8 cellular contexts compared by ENCODE assay signal in genomic region chr9:35695801-35696420, GRCh38. TPM values are rescaled to one million over a fixed set of nuclear protein-coding genes. Genes with fewer than 3 reads are reported as not detected.
DNase-seq lines count a peak whose midpoint lies in the region; ATAC-seq, FAIRE-seq and TF ChIP-seq lines count a peak whose summit lies in the region.

No MANE protein-coding gene starts in this region.

- in situ Hi-C loops in K562 (cut with MboI), result no loop called here

- H3K36me3 ChIP-seq in K562 (ENCODE audit: control insufficient read depth, insufficient read depth, low read length) (peaks cover 53% of the 10 kb centered on the region), stomach smooth muscle (ENCODE audit: control insufficient read depth in 2 of 2, insufficient read depth in 2 of 2, low read length in 2 of 2) (peaks cover 50 to 52% of the 10 kb centered on the region in 2 donors)

- FAIRE-seq in K562 (lab: Jason Lieb, UNC), result no peak

- CTCF ChIA-PET in K562 (lab: Yijun Ruan, JAX; ENCODE audit: low intra/inter-chr PET ratio), result no interaction called here

- H3K9ac ChIP-seq in K562 (ENCODE audit: insufficient read depth in 1 of 2, low read depth in 2 of 2, low read length in 2 of 2) (no peak overlapping the region), stomach smooth muscle (ENCODE audit: low read length in 2 of 2) (no peak overlapping the region)

- no peak for TF ChIP-seq CTCF in HFFc6 (IDR thresholded peaks at IDR 0.05)
- TF ChIP-seq CTCF in K562 (IDR thresholded peaks at IDR 0.05 in 2 of 3, conservative IDR thresholded peaks at IDR 0.05 in 1 of 3; ENCODE audit: insufficient read depth in 2 of 3, low read depth in 1 of 3, low read length in 3 of 3), result no peak

- H3K4me1 ChIP-seq in K562 (replicated peaks in 1 of 2; ENCODE audit: control insufficient read depth in 2 of 2, insufficient read depth in 2 of 2, low read length in 2 of 2) (peaks cover 4 to 5% of the 10 kb centered on the region in 2 experiments; a peak in 4 of 5 replicates), stomach smooth muscle (ENCODE audit: control insufficient read depth, insufficient read depth, low read length) (peaks cover 26% of the 10 kb centered on the region)

- TF ChIP-seq RAD21 in K562 (CRISPR knock-in tag; conservative IDR thresholded peaks at IDR 0.05 in 1 of 2, IDR thresholded peaks at IDR 0.05 in 1 of 2), result no peak

- H3K27ac ChIP-seq in K562 (ENCODE audit: extremely low read depth, low read depth, low read length), result no peak overlapping the region
- peak overlapping the region; percentile 84 for H3K27ac ChIP-seq in stomach smooth muscle (ENCODE audit: low read length)

- H3K27ac Mint-ChIP-seq in HFFc6, result peak overlapping the region; percentile 78
- no peak overlapping the region for H3K27ac Mint-ChIP-seq in activated CD4-positive, alpha-beta T cell treated with anti-CD3 and anti-CD28 coated beads, Interleukin-2, amount 10 ng/mL, durations not matched to agents 24 days and 14 days

- H3K36me3 Mint-ChIP-seq in HFFc6 (ENCODE audit: low read depth), result peaks cover 16% of the 10 kb centered on the region
- peaks cover 23% of the 10 kb centered on the region for H3K36me3 Mint-ChIP-seq in activated CD4-positive, alpha-beta T cell treated with anti-CD3 and anti-CD28 coated beads, Interleukin-2, amount 10 ng/mL, durations not matched to agents 24 days and 14 days (ENCODE audit: low read depth)

- BruUV-seq in K562 (replicated peaks; lab: Mats Ljungman, UMichigan), result no TSS peak

- POLR2A ChIA-PET in K562 (lab: Yijun Ruan, JAX), result interaction anchor here (0.6 to 1.9 kb wide), 9 partner anchors 10 to 36 kb away, joined by 3 to 8 read pairs (median 3); partner anchors contain the start of genes CREB3 and TLN1

- no peak overlapping the region for H3K4me3 ChIP-seq in K562
- H3K4me3 ChIP-seq in stomach smooth muscle (ENCODE audit: low read length in 2 of 2), result no peak overlapping the region

- H2AFZ ChIP-seq in K562 (ENCODE audit: low read depth, low read length), result no peak overlapping the region

- TF ChIP-seq EP300 in K562 (IDR thresholded peaks at IDR 0.05; ENCODE audit: low read length), result no peak

- peaks cover 43% of the 10 kb centered on the region for H3K4me1 Mint-ChIP-seq in HFFc6 (ENCODE audit: low read depth)
- H3K4me1 Mint-ChIP-seq in activated CD4-positive, alpha-beta T cell treated with anti-CD3 and anti-CD28 coated beads, Interleukin-2, amount 10 ng/mL, durations not matched to agents 24 days and 14 days, result peaks cover 8% of the 10 kb centered on the region

- intact Hi-C loops in K562 (cut with micrococcal nuclease), result loop anchor here (2.0 to 5.0 kb wide), 2 partner anchors 33 to 39 kb away; partner anchors contain the start of genes CCDC107 and RMRP
- intact Hi-C loops in activated CD4-positive, alpha-beta T cell treated with anti-CD3 and anti-CD28 coated beads, Interleukin-2, amount 10 ng/mL, durations not matched to agents 24 days and 14 days (cut with micrococcal nuclease), result loop anchor here (2.0 kb wide), 1 partner anchor 33 kb away; no protein-coding TSS in a partner anchor

- H3K79me2 ChIP-seq in K562 (ENCODE audit: control insufficient read depth, insufficient read depth, low read length), result no peaks in the 10 kb centered on the region

- H3K9me3 Mint-ChIP-seq in HFFc6, result no peaks in the 10 kb centered on the region
- no peaks in the 10 kb centered on the region for H3K9me3 Mint-ChIP-seq in activated CD4-positive, alpha-beta T cell treated with anti-CD3 and anti-CD28 coated beads, Interleukin-2, amount 10 ng/mL, durations not matched to agents 24 days and 14 days

- peak; percentile 42; the same call in 1 of the 2 replicates for TF ChIP-seq POLR2A in K562 (conservative IDR thresholded peaks at IDR 0.05)

- no peak overlapping the region for H3K4me2 ChIP-seq in K562 (ENCODE audit: insufficient read depth, low read length)

- H3K27me3 Mint-ChIP-seq in HFFc6 (ENCODE audit: insufficient read depth), result peaks cover 10% of the 10 kb centered on the region
- H3K27me3 Mint-ChIP-seq in activated CD4-positive, alpha-beta T cell treated with anti-CD3 and anti-CD28 coated beads, Interleukin-2, amount 10 ng/mL, durations not matched to agents 24 days and 14 days, result no peaks in the 10 kb centered on the region

- no peaks in the 10 kb centered on the region for H3K9me3 ChIP-seq in K562 (replicated peaks; ENCODE audit: control insufficient read depth, insufficient read depth, low read depth, low read length)
- no peaks in the 10 kb centered on the region for H3K9me3 ChIP-seq in stomach smooth muscle (ENCODE audit: control insufficient read depth in 2 of 2, low read length in 2 of 2)

- DNase-seq in HFFc6, result no peak
- DNase-seq in K562 (ENCODE audit: extremely low read depth in 1 of 4, low spot score in 3 of 4), result no peak
- DNase-seq in mucosa of gallbladder (ENCODE audit: low spot score), result peak; percentile 66
- DNase-seq in stimulated activated CD8-positive, alpha-beta memory T cell treated with anti-CD3 and anti-CD28 coated beads, Interleukin-4, amount 100 ng/mL, for 48 hours, result no peak
- DNase-seq in DMS79 treated with DMSO at 0.1 percent for 48 hours (lab: John Stamatoyannopoulos, UW), result no peak
- no peak for DNase-seq in activated CD4-positive, alpha-beta T cell treated with anti-CD3 and anti-CD28 coated beads, Interleukin-2, amount 10 ng/mL, durations not matched to agents 24 days and 14 days

- H3K4me3 Mint-ChIP-seq in HFFc6, result no peak overlapping the region
- H3K4me3 Mint-ChIP-seq in activated CD4-positive, alpha-beta T cell treated with anti-CD3 and anti-CD28 coated beads, Interleukin-2, amount 10 ng/mL, durations not matched to agents 24 days and 14 days, result no peak overlapping the region

- H3K27me3 ChIP-seq in K562 (ENCODE audit: control insufficient read depth in 2 of 2, insufficient read depth in 2 of 2, low read length in 2 of 2) (no peaks in the 10 kb centered on the region), stomach smooth muscle (ENCODE audit: control insufficient read depth in 1 of 2, insufficient read depth in 2 of 2, low read length in 2 of 2) (no peaks in the 10 kb centered on the region)

- no peak for ATAC-seq in K562
- no peak for ATAC-seq in HG03097 (IDR thresholded peaks at IDR 0.05; ENCODE audit: low FRiP score, unreplicated experiment)

- no peaks in the 10 kb centered on the region for H4K20me1 ChIP-seq in K562 (replicated peaks; ENCODE audit: control insufficient read depth, insufficient read depth, low read length)

- no peaks in the 10 kb centered on the region for H3K9me1 ChIP-seq in K562 (ENCODE audit: control insufficient read depth, insufficient read depth, low read length)

- 100% methylated on average over 3 of the region's 3 CpGs for WGBS in K562 (ENCODE audit: insufficient coverage, low coverage, missing lambda C conversion rate)

RNA-seq across cellular contexts. Expression of gene TPM2, which starts 6.2 kb away (rescaled TPM):
- 1,000 to 10,000 TPM; 1,810 to 3,557 (median 2,546) TPM for total RNA-seq in HFFc6 (2021; fragmentation: NEBNext Ultra II Directional; extraction: Animal tissue kit (Norgen Biotek cat#: 25700))
- 40.2 and 54.0 TPM in 2 replicates for total RNA-seq in K562 (2011; cell fraction: chromatin; rRNA removed; ENCODE audit: low replicate concordance)
- total RNA-seq in K562 (2011; cell fraction: nucleolus; rRNA removed), result 25.3 and 29.3 TPM in 2 replicates
- 34.5 and 39.0 TPM in 2 replicates for total RNA-seq in K562 (2011; cell fraction: nucleoplasm; rRNA removed)
- total RNA-seq in K562 (2014; rRNA removed) (4.5 TPM in 2 replicates), K562 (2014; rRNA removed; fragmentation: Illumina TruSeq; extraction: Trizol) (1.7 and 1.8 TPM in 2 replicates), K562 (2015; rRNA removed; fragmentation: Illumina TruSeq; extraction: Trizol) (2.9 and 3.3 TPM in 2 replicates), K562 (2021) (6.9 and 9.1 TPM in 2 replicates), mucosa of gallbladder (1,716 TPM)
- polyA plus RNA-seq in K562 (2011; rRNA removed) (4.6 and 7.9 TPM in 2 replicates), K562 (2014; fragmentation: Illumina TruSeq; extraction: Trizol) (4.9 and 5.2 TPM in 2 replicates), K562 (2014; fragmentation: Nextera tagmentation; extraction: Ambion mirVana) (under 1 TPM; 0.28 to 0.56 TPM), K562 (2014; rRNA removed) (9.8 and 16.1 TPM in 2 replicates)
- polyA plus RNA-seq in K562 (2011; cell fraction: cytosol; rRNA removed), result 1.1 and 2.0 TPM in 2 replicates
- polyA plus RNA-seq in K562 (2011; cell fraction: nucleus; rRNA removed), result 63.3 and 81.9 TPM in 2 replicates
- 7.8 and 11.9 TPM in 2 replicates for polyA plus RNA-seq in K562 (2012)
- 0.91 and 1.3 TPM in 2 replicates for polyA minus RNA-seq in K562 (2011; rRNA and poly(A)+ RNA removed)
- 2.1 and 5.4 TPM in 2 replicates for polyA minus RNA-seq in K562 (2011; cell fraction: cytosol; rRNA and poly(A)+ RNA removed)
- polyA minus RNA-seq in K562 (2011; cell fraction: nucleus; rRNA and poly(A)+ RNA removed), result 5.0 and 5.3 TPM in 2 replicates
- 3.6 and 3.8 TPM in 2 replicates for total RNA-seq in activated CD4-positive, alpha-beta T cell treated with anti-CD3 and anti-CD28 coated beads, Interleukin-2, amount 10 ng/mL, durations not matched to agents 24 days and 14 days

RNA-seq across cellular contexts. Expression of gene CA9, which starts 22.2 kb away (rescaled TPM):
- under 1 TPM in 1 of 6 experiments, not detected in 5; 0.28 TPM for total RNA-seq in HFFc6 (2021; fragmentation: NEBNext Ultra II Directional; extraction: Animal tissue kit (Norgen Biotek cat#: 25700))
- 3.0 and 11.1 TPM in 2 replicates for total RNA-seq in K562 (2011; cell fraction: chromatin; rRNA removed; ENCODE audit: low replicate concordance)
- total RNA-seq in K562 (2011; cell fraction: nucleolus; rRNA removed), result 11.6 and 14.5 TPM in 2 replicates
- 8.3 and 12.4 TPM in 2 replicates for total RNA-seq in K562 (2011; cell fraction: nucleoplasm; rRNA removed)
- 0.36 and 0.45 TPM in 2 replicates for total RNA-seq in K562 (2014; rRNA removed)
- not detected in 2 replicates for total RNA-seq in K562 (2014; rRNA removed; fragmentation: Illumina TruSeq; extraction: Trizol)
- total RNA-seq in K562 (2015; rRNA removed; fragmentation: Illumina TruSeq; extraction: Trizol), result not detected in 2 replicates
- 0.63 and 0.73 TPM in 2 replicates for total RNA-seq in K562 (2021)
- polyA plus RNA-seq in K562 (2011; rRNA removed), result 10.6 and 13.0 TPM in 2 replicates
- 9.3 and 13.2 TPM in 2 replicates for polyA plus RNA-seq in K562 (2011; cell fraction: cytosol; rRNA removed)
- 9.5 and 15.2 TPM in 2 replicates for polyA plus RNA-seq in K562 (2011; cell fraction: nucleus; rRNA removed)
- 2.4 and 2.7 TPM in 2 replicates for polyA plus RNA-seq in K562 (2012)
- polyA plus RNA-seq in K562 (2014; fragmentation: Illumina TruSeq; extraction: Trizol), result 0.15 and 0.24 TPM in 2 replicates
- not detected for polyA plus RNA-seq in K562 (2014; fragmentation: Nextera tagmentation; extraction: Ambion mirVana)
- polyA plus RNA-seq in K562 (2014; rRNA removed), result 0.60 TPM in 1 of 2 replicates, not detected in the other
- 1.4 and 1.5 TPM in 2 replicates for polyA minus RNA-seq in K562 (2011; rRNA and poly(A)+ RNA removed)
- polyA minus RNA-seq in K562 (2011; cell fraction: cytosol; rRNA and poly(A)+ RNA removed), result 3.1 and 4.2 TPM in 2 replicates
- 0.78 and 1.2 TPM in 2 replicates for polyA minus RNA-seq in K562 (2011; cell fraction: nucleus; rRNA and poly(A)+ RNA removed)
- total RNA-seq in mucosa of gallbladder, result 777 TPM
- 0.52 and 0.82 TPM in 2 replicates for total RNA-seq in activated CD4-positive, alpha-beta T cell treated with anti-CD3 and anti-CD28 coated beads, Interleukin-2, amount 10 ng/mL, durations not matched to agents 24 days and 14 days

RNA-seq across cellular contexts. Expression of gene ARHGEF39, which starts 30.9 kb away (rescaled TPM):
- total RNA-seq in HFFc6 (2021; fragmentation: NEBNext Ultra II Directional; extraction: Animal tissue kit (Norgen Biotek cat#: 25700)), result 1 to 10 TPM; 1.7 to 4.4 (median 2.6) TPM
- total RNA-seq in K562 (2011; cell fraction: chromatin; rRNA removed; ENCODE audit: low replicate concordance), result 35.7 and 63.9 TPM in 2 replicates
- 41.4 and 45.8 TPM in 2 replicates for total RNA-seq in K562 (2011; cell fraction: nucleolus; rRNA removed)
- 37.0 and 37.6 TPM in 2 replicates for total RNA-seq in K562 (2011; cell fraction: nucleoplasm; rRNA removed)
- total RNA-seq in K562 (2014; rRNA removed), result 7.6 and 7.7 TPM in 2 replicates
- total RNA-seq in K562 (2014; rRNA removed; fragmentation: Illumina TruSeq; extraction: Trizol), result 10.0 and 12.0 TPM in 2 replicates
- 12.7 and 12.9 TPM in 2 replicates for total RNA-seq in K562 (2015; rRNA removed; fragmentation: Illumina TruSeq; extraction: Trizol)
- 15.1 and 16.1 TPM in 2 replicates for total RNA-seq in K562 (2021)
- 20.7 and 20.8 TPM in 2 replicates for polyA plus RNA-seq in K562 (2011; rRNA removed)
- 16.1 and 21.4 TPM in 2 replicates for polyA plus RNA-seq in K562 (2011; cell fraction: cytosol; rRNA removed)
- polyA plus RNA-seq in K562 (2011; cell fraction: nucleus; rRNA removed), result 50.2 and 64.3 TPM in 2 replicates
- 9.6 and 15.8 TPM in 2 replicates for polyA plus RNA-seq in K562 (2012)
- polyA plus RNA-seq in K562 (2014; fragmentation: Illumina TruSeq; extraction: Trizol), result 19.6 and 21.7 TPM in 2 replicates
- 1 to 10 TPM; 2.8 to 5.5 TPM for polyA plus RNA-seq in K562 (2014; fragmentation: Nextera tagmentation; extraction: Ambion mirVana)
- 17.2 and 21.7 TPM in 2 replicates for polyA plus RNA-seq in K562 (2014; rRNA removed)
- polyA minus RNA-seq in K562 (2011; rRNA and poly(A)+ RNA removed), result 11.9 and 12.1 TPM in 2 replicates
- 10.7 and 12.1 TPM in 2 replicates for polyA minus RNA-seq in K562 (2011; cell fraction: cytosol; rRNA and poly(A)+ RNA removed)
- polyA minus RNA-seq in K562 (2011; cell fraction: nucleus; rRNA and poly(A)+ RNA removed), result 16.8 and 19.7 TPM in 2 replicates
- total RNA-seq in mucosa of gallbladder, result 6.4 TPM
- total RNA-seq in activated CD4-positive, alpha-beta T cell treated with anti-CD3 and anti-CD28 coated beads, Interleukin-2, amount 10 ng/mL, durations not matched to agents 24 days and 14 days, result 9.9 and 10.8 TPM in 2 replicates

RNA-seq across cellular contexts. Expression of gene TLN1, which starts 36.1 kb away (rescaled TPM):
- 100 to 1,000 TPM; 470 to 562 (median 491) TPM for total RNA-seq in HFFc6 (2021; fragmentation: NEBNext Ultra II Directional; extraction: Animal tissue kit (Norgen Biotek cat#: 25700))
- 276 and 411 TPM in 2 replicates for total RNA-seq in K562 (2011; cell fraction: chromatin; rRNA removed; ENCODE audit: low replicate concordance)
- total RNA-seq in K562 (2011; cell fraction: nucleolus; rRNA removed), result 190 and 200 TPM in 2 replicates
- total RNA-seq in K562 (2011; cell fraction: nucleoplasm; rRNA removed), result 167 and 186 TPM in 2 replicates
- 94.3 and 121 TPM in 2 replicates for total RNA-seq in K562 (2014; rRNA removed)
- 40.9 and 44.0 TPM in 2 replicates for total RNA-seq in K562 (2014; rRNA removed; fragmentation: Illumina TruSeq; extraction: Trizol)
- 49.4 and 50.7 TPM in 2 replicates for total RNA-seq in K562 (2015; rRNA removed; fragmentation: Illumina TruSeq; extraction: Trizol)
- 201 and 240 TPM in 2 replicates for total RNA-seq in K562 (2021)
- 54.8 and 98.5 TPM in 2 replicates for polyA plus RNA-seq in K562 (2011; rRNA removed)
- polyA plus RNA-seq in K562 (2011; cell fraction: cytosol; rRNA removed), result 49.0 and 84.8 TPM in 2 replicates
- polyA plus RNA-seq in K562 (2011; cell fraction: nucleus; rRNA removed), result 81.3 and 128 TPM in 2 replicates
- polyA plus RNA-seq in K562 (2012), result 116 and 190 TPM in 2 replicates
- 75.1 and 98.7 TPM in 2 replicates for polyA plus RNA-seq in K562 (2014; fragmentation: Illumina TruSeq; extraction: Trizol)
- 10 to 100 TPM in 1 of 2 experiments, 1 to 10 TPM in 1; 3.6 to 10.2 TPM for polyA plus RNA-seq in K562 (2014; fragmentation: Nextera tagmentation; extraction: Ambion mirVana)
- polyA plus RNA-seq in K562 (2014; rRNA removed), result 49.2 and 72.0 TPM in 2 replicates
- polyA minus RNA-seq in K562 (2011; rRNA and poly(A)+ RNA removed), result 190 and 196 TPM in 2 replicates
- 278 and 355 TPM in 2 replicates for polyA minus RNA-seq in K562 (2011; cell fraction: cytosol; rRNA and poly(A)+ RNA removed)
- 62.3 and 63.3 TPM in 2 replicates for polyA minus RNA-seq in K562 (2011; cell fraction: nucleus; rRNA and poly(A)+ RNA removed)
- 482 TPM for total RNA-seq in mucosa of gallbladder
- 220 and 243 TPM in 2 replicates for total RNA-seq in activated CD4-positive, alpha-beta T cell treated with anti-CD3 and anti-CD28 coated beads, Interleukin-2, amount 10 ng/mL, durations not matched to agents 24 days and 14 days

RNA-seq across cellular contexts. Expression of gene CREB3, which starts 36.6 kb away (rescaled TPM):
- total RNA-seq in HFFc6 (2021; fragmentation: NEBNext Ultra II Directional; extraction: Animal tissue kit (Norgen Biotek cat#: 25700)), result 100 to 1,000 TPM; 106 to 127 (median 114) TPM
- 13.6 and 27.1 TPM in 2 replicates for total RNA-seq in K562 (2011; cell fraction: chromatin; rRNA removed; ENCODE audit: low replicate concordance)
- total RNA-seq in K562 (2011; cell fraction: nucleolus; rRNA removed), result 20.3 and 23.0 TPM in 2 replicates
- total RNA-seq in K562 (2011; cell fraction: nucleoplasm; rRNA removed), result 14.0 and 18.6 TPM in 2 replicates
- total RNA-seq in K562 (2014; rRNA removed) (18.3 and 19.3 TPM in 2 replicates), K562 (2014; rRNA removed; fragmentation: Illumina TruSeq; extraction: Trizol) (10.6 and 10.8 TPM in 2 replicates), K562 (2015; rRNA removed; fragmentation: Illumina TruSeq; extraction: Trizol) (13.1 and 14.9 TPM in 2 replicates), K562 (2021) (16.5 and 17.0 TPM in 2 replicates), mucosa of gallbladder (48.1 TPM)
- polyA plus RNA-seq in K562 (2011; rRNA removed) (8.1 and 9.4 TPM in 2 replicates), K562 (2014; fragmentation: Illumina TruSeq; extraction: Trizol) (17.1 and 18.3 TPM in 2 replicates), K562 (2014; fragmentation: Nextera tagmentation; extraction: Ambion mirVana) (1 to 10 TPM; 5.7 to 9.4 TPM), K562 (2014; rRNA removed) (15.3 TPM in 2 replicates)
- polyA plus RNA-seq in K562 (2011; cell fraction: cytosol; rRNA removed), result 7.9 and 14.4 TPM in 2 replicates
- 16.5 and 20.0 TPM in 2 replicates for polyA plus RNA-seq in K562 (2011; cell fraction: nucleus; rRNA removed)
- polyA plus RNA-seq in K562 (2012), result 14.9 and 23.7 TPM in 2 replicates
- 4.0 and 4.5 TPM in 2 replicates for polyA minus RNA-seq in K562 (2011; rRNA and poly(A)+ RNA removed)
- polyA minus RNA-seq in K562 (2011; cell fraction: cytosol; rRNA and poly(A)+ RNA removed), result 4.2 and 4.7 TPM in 2 replicates
- 7.4 and 7.9 TPM in 2 replicates for polyA minus RNA-seq in K562 (2011; cell fraction: nucleus; rRNA and poly(A)+ RNA removed)
- 27.0 and 27.6 TPM in 2 replicates for total RNA-seq in activated CD4-positive, alpha-beta T cell treated with anti-CD3 and anti-CD28 coated beads, Interleukin-2, amount 10 ng/mL, durations not matched to agents 24 days and 14 days

Comparison
In these comparisons a context has a peak if more than half of its experiments do, and no peak if none do; other contexts are left out.
1. RNA of gene TPM2, which starts 6.2 kb away (total RNA-seq): 1,810 to 3,557 TPM in HFFc6 and 1,716 TPM in mucosa of gallbladder (single experiment); 1.7 to 54.0 TPM in K562 and 3.6 to 3.8 TPM in activated CD4-positive, alpha-beta T cell treated with anti-CD3 and anti-CD28 coated beads, Interleukin-2, amount 10 ng/mL, durations not matched to agents 24 days and 14 days; every median in the first group is over 10 times any median in the second.
2. RNA of gene CA9, which starts 22.2 kb away (total RNA-seq): 777 TPM in mucosa of gallbladder (single experiment); 0.52 to 0.82 TPM in activated CD4-positive, alpha-beta T cell treated with anti-CD3 and anti-CD28 coated beads, Interleukin-2, amount 10 ng/mL, durations not matched to agents 24 days and 14 days, 0.36 to 14.5 TPM in K562 and 0.28 TPM in HFFc6; every median in the first group is over 10 times any median in the second.